ENCODE assay signal across 6 cellular contexts in genomic region chr19:6393982-6394412, GRCh38. TPM values are rescaled to one million over a fixed set of nuclear protein-coding genes. Genes with fewer than 3 reads are reported as not detected.
A peak's percentile ranks its signal among the peaks of the same experiment; 100 is the strongest.
DNase-seq lines count a peak whose midpoint lies in the region; ATAC-seq and TF ChIP-seq lines count a peak whose summit lies in the region.

No MANE protein-coding gene starts in this region.

- TF ChIP-seq CTCF in VCaP (conservative IDR thresholded peaks at IDR 0.05) (no peak), vagina (IDR thresholded peaks at IDR 0.05) (no peak)

- no peaks in the 10 kb centered on the region for H3K27me3 ChIP-seq in vagina

- H3K4me1 ChIP-seq in vagina, result peaks cover 20% of the 10 kb centered on the region

- H3K4me3 ChIP-seq in vagina, result peak overlapping the region; percentile 57 to 79

- H3K36me3 Mint-ChIP-seq in immature natural killer cell, result peaks cover 0 to 4% (median 0%) of the 10 kb centered on the region in 3 donors

- H3K9me3 ChIP-seq in vagina, result no peaks in the 10 kb centered on the region

- intact Hi-C loops in vagina (cut with DNase I), result no loop called here

- TF ChIP-seq POLR2A in vagina (IDR thresholded peaks at IDR 0.05), result no peak

- H3K27ac Mint-ChIP-seq in immature natural killer cell, result peak overlapping the region; percentile 95 to 98 (median 97)

- peak overlapping the region; percentile 95 to 98 (median 97) for H3K4me3 Mint-ChIP-seq in immature natural killer cell

- DNase-seq in immature natural killer cell (no peak), vagina (ENCODE audit: extremely low spot score in 2 of 2) (no peak)

- peaks cover 0 to 12% of the 10 kb centered on the region in 2 donors for H3K36me3 ChIP-seq in vagina

- H3K9me3 Mint-ChIP-seq in immature natural killer cell, result no peaks in the 10 kb centered on the region

- H3K27me3 Mint-ChIP-seq in immature natural killer cell (ENCODE audit: low read depth in 3 of 3), result peaks cover 8 to 13% (median 9%) of the 10 kb centered on the region in 3 donors

- H3K27ac ChIP-seq in VCaP (peak overlapping the region; percentile 86), vagina (peak overlapping the region; percentile 77)

- peak; percentile 8 for ATAC-seq in GM19438 (IDR thresholded peaks at IDR 0.05; ENCODE audit: low read depth, unreplicated experiment)
- no peak for ATAC-seq in HG03521 (IDR thresholded peaks at IDR 0.05; ENCODE audit: unreplicated experiment)
- no peak for ATAC-seq in GM19324 (IDR thresholded peaks at IDR 0.05; ENCODE audit: low FRiP score, unreplicated experiment)

- peaks cover 29 to 30% of the 10 kb centered on the region in 2 donors for H3K4me1 Mint-ChIP-seq in immature natural killer cell

RNA-seq across cellular contexts. Expression of gene GTF2F1, which starts 1.0 kb away (rescaled TPM):
- polyA plus RNA-seq in immature natural killer cell, result 10 to 100 TPM; 11.0 to 29.8 (median 11.5) TPM
- 52.8 TPM for total RNA-seq in vagina

RNA-seq across cellular contexts. Expression of gene PSPN, which starts 18.3 kb away (rescaled TPM):
- polyA plus RNA-seq in immature natural killer cell, result under 1 TPM; 0.28 to 0.73 (median 0.65) TPM
- 0.25 TPM for total RNA-seq in vagina

RNA-seq across cellular contexts. Expression of gene ALKBH7, which starts 21.4 kb away (rescaled TPM):
- 10 to 100 TPM; 47.6 to 96.4 (median 51.4) TPM for polyA plus RNA-seq in immature natural killer cell
- 77.1 TPM for total RNA-seq in vagina

RNA-seq across cellular contexts. Expression of gene KHSRP, which starts 30.6 kb away (rescaled TPM):
- 10 to 100 TPM in 1 of 3 donors, 1 to 10 TPM in 2; 3.9 to 15.6 (median 9.8) TPM for polyA plus RNA-seq in immature natural killer cell
- total RNA-seq in vagina, result 102 TPM

RNA-seq across cellular contexts. Expression of gene CLPP, which starts 32.7 kb away (rescaled TPM):
- 100 to 1,000 TPM; 102 to 184 (median 119) TPM for polyA plus RNA-seq in immature natural killer cell
- 85.9 TPM for total RNA-seq in vagina
